Comparison of ENCODE assay signal across 25 cellular contexts in the genomic region with DNA sequence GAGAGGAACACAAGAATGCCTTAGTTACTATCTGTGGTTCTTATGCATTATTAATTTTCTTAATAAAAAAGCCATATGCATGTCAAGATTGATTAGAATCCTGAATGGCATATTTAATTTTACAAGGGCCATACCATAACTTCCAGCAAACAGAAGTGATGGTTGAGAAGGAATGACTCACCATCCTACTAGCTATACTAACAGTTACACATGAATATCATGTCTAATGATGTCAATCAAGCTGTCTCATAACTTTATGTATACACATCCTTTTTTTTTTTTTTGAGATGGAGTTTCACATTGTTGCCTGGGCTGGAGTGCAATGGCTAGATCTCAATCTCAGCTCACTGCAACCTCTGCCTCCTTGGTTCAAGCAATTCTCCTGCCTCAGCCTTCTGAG.
DNase-seq lines count a peak whose midpoint lies in the region; ATAC-seq, FAIRE-seq and TF ChIP-seq lines count a peak whose summit lies in the region.
"Had no signal": no experiment of that assay in that cellular context is flagged by ENCODE, and none has a peak within 500 bp of the region (broad histone marks: within the 10 kb centered on the region; RNA-seq: fewer than 3 reads in every experiment).

No MANE protein-coding gene starts in this region.

- BruUV-seq in MCF 10A (replicated peaks; lab: Mats Ljungman, UMichigan): no TSS peak

- H3K27ac ChIP-seq in foreskin keratinocyte: no peak overlapping the region
- H3K27ac ChIP-seq: 22Rv1; A549; BLaER1 treated with 17β-estradiol and CSF1 and Interleukin-3, amounts not matched to agents 10 nM and 100 nM; C4-2B had no signal

- intact Hi-C loops in MCF 10A (cut with micrococcal nuclease): no loop called here

- DNase-seq in GM19239 (ENCODE audit: insufficient read length, low spot score) (no peak), bronchial epithelial cell (ENCODE audit: low read depth) (peak; percentile 75), epithelial cell of esophagus (ENCODE audit: low read depth) (peak; percentile 49), foreskin keratinocyte (peak; percentile 22 to 35), MCF 10A (ENCODE audit: unreplicated experiment) (no peak)
- DNase-seq in activated naive CD4-positive, alpha-beta T cell treated with anti-CD3 and anti-CD28 coated beads, Interleukin-2, amount 50 U/mL, for 72 hours (ENCODE audit: low spot score in 2 of 2): no peak
- DNase-seq: AML-193; Caco-2; Calu3; CD4-positive, alpha-beta T cell; CD8-positive, alpha-beta T cell; DMS79; DND-41; EL; GDM1 had no signal

- no peak overlapping the region for H3K27ac Mint-ChIP-seq in activated naive CD4-positive, alpha-beta T cell treated with anti-CD3 and anti-CD28 coated beads, Interleukin-2, amount 50 U/mL, for 72 hours
- no peak overlapping the region for H3K27ac Mint-ChIP-seq in MCF 10A (ENCODE audit: low read depth, unreplicated experiment)
- H3K27ac Mint-ChIP-seq: B cell; CD4-positive, alpha-beta T cell; CD8-positive, alpha-beta T cell had no signal

- ATAC-seq in foreskin keratinocyte (no peak), HG02759 (IDR thresholded peaks at IDR 0.05; ENCODE audit: unreplicated experiment) (no peak)
- no peak for ATAC-seq in activated naive CD4-positive, alpha-beta T cell treated with anti-CD3 and anti-CD28 coated beads, Interleukin-2, amount 50 U/mL, for 72 hours
- ATAC-seq: A549; CD8-positive, alpha-beta T cell; GM12878 had no signal

- no peak overlapping the region for H3K4me3 Mint-ChIP-seq in MCF 10A (ENCODE audit: unreplicated experiment)
- H3K4me3 Mint-ChIP-seq: B cell; CD4-positive, alpha-beta T cell; CD8-positive, alpha-beta T cell had no signal

- TF ChIP-seq CTCF in bronchial epithelial cell (IDR thresholded peaks at IDR 0.05; ENCODE audit: insufficient read depth, low read length, severe bottlenecking): no peak
- TF ChIP-seq CTCF in epithelial cell of esophagus (IDR thresholded peaks at IDR 0.05; ENCODE audit: insufficient read depth, low read depth, low read length, missing control alignments): no peak
- TF ChIP-seq CTCF in foreskin keratinocyte (conservative IDR thresholded peaks at IDR 0.05): no peak
- TF ChIP-seq CTCF in MCF 10A (IDR thresholded peaks at IDR 0.05; ENCODE audit: unreplicated experiment): no peak

- CTCF ChIA-PET in MCF 10A (lab: Yijun Ruan, JAX): no interaction called here

- H3K4me1 Mint-ChIP-seq in MCF 10A (ENCODE audit: insufficient read depth, unreplicated experiment): no peaks in the 10 kb centered on the region
- H3K4me1 Mint-ChIP-seq: B cell had no signal

- no peaks in the 10 kb centered on the region for H3K36me3 Mint-ChIP-seq in activated naive CD4-positive, alpha-beta T cell treated with anti-CD3 and anti-CD28 coated beads, Interleukin-2, amount 50 U/mL, for 72 hours
- H3K36me3 Mint-ChIP-seq in MCF 10A (ENCODE audit: insufficient read depth, unreplicated experiment): no peaks in the 10 kb centered on the region
- H3K36me3 Mint-ChIP-seq: CD8-positive, alpha-beta T cell had no signal

- POLR2A ChIA-PET in MCF 10A (lab: Yijun Ruan, JAX): no interaction called here

- H3K4me1 ChIP-seq in foreskin keratinocyte: no peaks in the 10 kb centered on the region
- H3K4me1 ChIP-seq: A549; BLaER1 treated with 17β-estradiol and CSF1 and Interleukin-3, amounts not matched to agents 10 nM and 100 nM; Caco-2 had no signal

- H3K27me3 Mint-ChIP-seq in MCF 10A (ENCODE audit: insufficient read depth, unreplicated experiment): no peaks in the 10 kb centered on the region
- H3K27me3 Mint-ChIP-seq: B cell; CD4-positive, alpha-beta T cell had no signal

- H3K4me3 ChIP-seq in bronchial epithelial cell (ENCODE audit: low read depth, low read length) (no peak overlapping the region), epithelial cell of esophagus (ENCODE audit: low read length) (no peak overlapping the region)
- H3K4me3 ChIP-seq: A549; BLaER1 treated with 17β-estradiol and CSF1 and Interleukin-3, amounts not matched to agents 10 nM and 100 nM; GM12878 had no signal

- H3K9me3 Mint-ChIP-seq in activated naive CD4-positive, alpha-beta T cell treated with anti-CD3 and anti-CD28 coated beads, Interleukin-2, amount 50 U/mL, for 72 hours: peaks cover 0 to 4% of the 10 kb centered on the region in 2 donors
- no peaks in the 10 kb centered on the region for H3K9me3 Mint-ChIP-seq in MCF 10A (ENCODE audit: unreplicated experiment)
- H3K9me3 Mint-ChIP-seq: CD4-positive, alpha-beta T cell; CD8-positive, alpha-beta T cell had no signal

- no peaks in the 10 kb centered on the region for H3K27me3 ChIP-seq in bronchial epithelial cell (ENCODE audit: control insufficient read depth, insufficient read depth, low read length)
- no peaks in the 10 kb centered on the region for H3K27me3 ChIP-seq in foreskin keratinocyte
- H3K27me3 ChIP-seq: BLaER1 treated with 17β-estradiol and CSF1 and Interleukin-3, amounts not matched to agents 10 nM and 100 nM had no signal

- FAIRE-seq in GM19239 (lab: Jason Lieb, UNC) (peak; percentile 31), bronchial epithelial cell (lab: Jason Lieb, UNC) (no peak)
- FAIRE-seq: A549, D721Med, GM12878, GM12892, GM18507 had no signal

- H3K36me3 ChIP-seq in bronchial epithelial cell (ENCODE audit: control insufficient read depth, insufficient read depth, low read length): no peaks in the 10 kb centered on the region
- H3K36me3 ChIP-seq: BLaER1 treated with 17β-estradiol and CSF1 and Interleukin-3, amounts not matched to agents 10 nM and 100 nM had no signal

Comparison
In these comparisons a context has a peak if more than half of its experiments do, and no peak if none do; other contexts are left out.
1. DNase-seq: peak in bronchial epithelial cell (single experiment), epithelial cell of esophagus (single experiment) and foreskin keratinocyte (2 of 2); none in GM19239 (single experiment), activated naive CD4-positive, alpha-beta T cell treated with anti-CD3 and anti-CD28 coated beads, Interleukin-2, amount 50 U/mL, for 72 hours (0 of 2) and MCF 10A (single experiment).